Comparison of ENCODE assay signal across 7 cellular contexts in genomic region chr1:226940806-226941067, GRCh38. TPM values are rescaled to one million over a fixed set of nuclear protein-coding genes. Genes with fewer than 3 reads are reported as not detected.
DNase-seq lines count a peak whose midpoint lies in the region; ATAC-seq, FAIRE-seq and TF ChIP-seq lines count a peak whose summit lies in the region.

No MANE protein-coding gene starts in this region.

- H3K9me3 ChIP-seq in HUES6 (ENCODE audit: control insufficient read depth, insufficient read depth, low read depth, low read length) = no peaks in the 10 kb centered on the region
- no peaks in the 10 kb centered on the region for H3K9me3 ChIP-seq in keratinocyte (ENCODE audit: control insufficient read depth, low read depth, low read length)
- H3K9me3 ChIP-seq in stomach = no peaks in the 10 kb centered on the region

- peak overlapping the region; percentile 55 to 99 for H3K27ac Mint-ChIP-seq in activated naive CD4-positive, alpha-beta T cell treated with anti-CD3 and anti-CD28 coated beads, Interleukin-2, amount 50 U/mL, for 72 hours

- peaks cover 9% of the 10 kb centered on the region for H3K27me3 ChIP-seq in HUES6 (ENCODE audit: control insufficient read depth, insufficient read depth, low read length)
- peaks cover 3% of the 10 kb centered on the region for H3K27me3 ChIP-seq in keratinocyte (ENCODE audit: control insufficient read depth, extremely low read depth, insufficient read depth, low read length)
- no peaks in the 10 kb centered on the region for H3K27me3 ChIP-seq in stomach

- no peak for FAIRE-seq in keratinocyte (lab: Jason Lieb, UNC)

- peaks cover 0 to 15% of the 10 kb centered on the region in 2 donors for H3K36me3 Mint-ChIP-seq in activated naive CD4-positive, alpha-beta T cell treated with anti-CD3 and anti-CD28 coated beads, Interleukin-2, amount 50 U/mL, for 72 hours

- H3K4me2 ChIP-seq in keratinocyte (ENCODE audit: control insufficient read depth, extremely low read depth, insufficient read depth, low read depth, low read length) = peak overlapping the region; percentile 95

- no peaks in the 10 kb centered on the region for H3K9me1 ChIP-seq in keratinocyte (ENCODE audit: control insufficient read depth, extremely low read depth, insufficient read depth, low read length)

- H3K27ac ChIP-seq in HUES6 (ENCODE audit: low read depth, low read length) (no peak overlapping the region), keratinocyte (ENCODE audit: control insufficient read depth, insufficient read depth, low read length) (no peak overlapping the region), stomach (peak overlapping the region; percentile 80 to 99 (median 99))

- no peak for ATAC-seq in activated naive CD4-positive, alpha-beta T cell treated with anti-CD3 and anti-CD28 coated beads, Interleukin-2, amount 50 U/mL, for 72 hours
- no peak for ATAC-seq in HG02884 (IDR thresholded peaks at IDR 0.05; ENCODE audit: unreplicated experiment)

- H4K20me1 ChIP-seq in keratinocyte (ENCODE audit: control insufficient read depth, extremely low read depth, insufficient read depth, low read length) = no peaks in the 10 kb centered on the region

- H3K36me3 ChIP-seq in HUES6 (ENCODE audit: control insufficient read depth, insufficient read depth, low read length) (no peaks in the 10 kb centered on the region), keratinocyte (ENCODE audit: control insufficient read depth in 2 of 2, extremely low read depth in 1 of 2, insufficient read depth in 2 of 2, low read length in 2 of 2) (no peaks in the 10 kb centered on the region), stomach (no peaks in the 10 kb centered on the region)

- peaks cover 35% of the 10 kb centered on the region for H3K4me1 ChIP-seq in HUES6 (ENCODE audit: control insufficient read depth, insufficient read depth, low read length)
- H3K4me1 ChIP-seq in keratinocyte (ENCODE audit: control insufficient read depth, extremely low read depth, insufficient read depth, low read length) = peaks cover 16% of the 10 kb centered on the region
- peaks cover 61 to 66% (median 64%) of the 10 kb centered on the region in 4 donors for H3K4me1 ChIP-seq in stomach

- no peak for TF ChIP-seq EP300 in stomach (IDR thresholded peaks at IDR 0.05)

- no peaks in the 10 kb centered on the region for H3K9me3 Mint-ChIP-seq in activated naive CD4-positive, alpha-beta T cell treated with anti-CD3 and anti-CD28 coated beads, Interleukin-2, amount 50 U/mL, for 72 hours

- dilution Hi-C loops in keratinocyte (cut with MboI; ENCODE audit: extremely low pct_ligation_motif_present, low sequenced_read_pairs) = no loop called here

- H3K9ac ChIP-seq in HUES6 (ENCODE audit: low read length) = peak overlapping the region; percentile 71
- peak overlapping the region; percentile 79 for H3K9ac ChIP-seq in keratinocyte (ENCODE audit: control insufficient read depth, extremely low read depth, insufficient read depth, low read length)

- no peaks in the 10 kb centered on the region for H3K79me2 ChIP-seq in keratinocyte (ENCODE audit: control insufficient read depth, insufficient read depth, low read length)

- 11 to 31% (median 22%) methylated on average over 6 of the region's 6 CpGs for WGBS in stomach, 5 donors

- TF ChIP-seq CTCF in keratinocyte (optimal IDR thresholded peaks at IDR 0.05 in 1 of 3, IDR thresholded peaks at IDR 0.05 in 1 of 3, conservative IDR thresholded peaks at IDR 0.05 in 1 of 3; ENCODE audit: extremely low read depth in 1 of 3, insufficient read depth in 2 of 3, low read length in 3 of 3) = no peak
- no peak for TF ChIP-seq CTCF in stomach (IDR thresholded peaks at IDR 0.05)

- intact Hi-C loops in stomach (cut with DNase I; ENCODE audit: low total_unique reads) = no loop called here

- DNase-seq in activated naive CD4-positive, alpha-beta T cell treated with anti-CD3 and anti-CD28 coated beads, Interleukin-2, amount 50 U/mL, for 72 hours (ENCODE audit: low spot score in 2 of 2) = no peak
- no peak for DNase-seq in keratinocyte (ENCODE audit: low read depth, low spot score)
- DNase-seq in stomach = no peak
- DNase-seq in SK-N-DZ (ENCODE audit: low spot score) = no peak
- DNase-seq in HK-2 (ENCODE audit: unreplicated experiment) = no peak

- H3K4me3 ChIP-seq in HUES6 (ENCODE audit: low read depth, low read length) = peak overlapping the region; percentile 84
- peak overlapping the region; percentile 48 to 77 (median 73) for H3K4me3 ChIP-seq in keratinocyte (ENCODE audit: control insufficient read depth in 2 of 3, extremely low read depth in 1 of 3, insufficient read depth in 2 of 3, low read depth in 1 of 3, low read length in 3 of 3)
- peak overlapping the region; percentile 88 to 93 (median 92) for H3K4me3 ChIP-seq in stomach

- TF ChIP-seq POLR2A in stomach (IDR thresholded peaks at IDR 0.05) = no peak

- peak overlapping the region; percentile 91 for H2AFZ ChIP-seq in keratinocyte (ENCODE audit: control insufficient read depth, low read length)

RNA-seq across cellular contexts. Expression of gene COQ8A, which starts 0.6 kb away (rescaled TPM):
- 10 to 100 TPM; 20.5 to 28.1 TPM for total RNA-seq in activated naive CD4-positive, alpha-beta T cell treated with anti-CD3 and anti-CD28 coated beads, Interleukin-2, amount 50 U/mL, for 72 hours
- polyA plus RNA-seq in keratinocyte (2.6 to 3.8 TPM (median 2.9 TPM) in 3 replicates), stomach (10 to 100 TPM; 51.6 to 66.4 (median 61.9) TPM)
- 4.6 TPM for polyA plus RNA-seq in keratinocyte (2011; ENCODE audit: low read depth)
- 2.0 and 2.2 TPM in 2 replicates for polyA plus RNA-seq in keratinocyte (2011; cell fraction: cytosol; rRNA removed)
- 8.8 and 9.3 TPM in 2 replicates for polyA plus RNA-seq in keratinocyte (2011; cell fraction: nucleus; rRNA removed)
- 2.8 and 7.3 TPM in 2 replicates for polyA plus RNA-seq in keratinocyte (2012; ENCODE audit: low replicate concordance)
- 2.3 to 4.5 TPM (median 2.9 TPM) in 3 replicates for polyA minus RNA-seq in keratinocyte
- polyA minus RNA-seq in keratinocyte (2011; cell fraction: cytosol; rRNA and poly(A)+ RNA removed) = 2.3 TPM
- 2.6 and 3.8 TPM in 2 replicates for polyA minus RNA-seq in keratinocyte (2011; cell fraction: nucleus; rRNA and poly(A)+ RNA removed)
- total RNA-seq in stomach = 100 to 1,000 TPM in 2 of 5 donors, 10 to 100 TPM in 3; 26.4 to 384 (median 91.7) TPM
- polyA plus RNA-seq in SK-N-DZ (2014; cell fraction: cytosol; rRNA removed) = 60.8 and 67.7 TPM in 2 replicates
- 104 and 106 TPM in 2 replicates for polyA plus RNA-seq in SK-N-DZ (2014; cell fraction: nucleus; rRNA removed)

Comparison
In these comparisons a context has a peak if more than half of its experiments do, and no peak if none do; other contexts are left out.
1. H3K27ac ChIP-seq: peak in stomach (5 of 5); none in HUES6 (single experiment) and keratinocyte (single experiment).
2. Peak in every context shown above with its lines, with median percentiles within 50 percentile points of each other: H3K4me3 ChIP-seq.